Comparison of ENCODE assay signal across 11 cellular contexts in genomic region chr5:87103616-87104287, GRCh38.
A peak's percentile ranks its signal among the peaks of the same experiment; 100 is the strongest.
DNase-seq lines count a peak whose midpoint lies in the region; ATAC-seq lines count a peak whose summit lies in the region.
"Had no signal": no experiment of that assay in that cellular context is flagged by ENCODE, and none has a peak within 500 bp of the region (broad histone marks: within the 10 kb centered on the region; RNA-seq: fewer than 3 reads in every experiment).

No MANE protein-coding gene starts in this region.

- peaks cover 22% of the 10 kb centered on the region for H3K4me1 Mint-ChIP-seq in activated CD4-positive, alpha-beta T cell treated with anti-CD3 and anti-CD28 coated beads for 36 hours
- peaks cover 5% of the 10 kb centered on the region for H3K4me1 Mint-ChIP-seq in activated CD4-positive, alpha-beta T cell treated with anti-CD3 and anti-CD28 coated beads, Interleukin-2, amount 10 ng/mL, durations not matched to agents 24 days and 14 days
- H3K4me1 Mint-ChIP-seq in stimulated activated memory B cell treated with anti-CD40 and anti-IgM and Interleukin-4, amounts not matched to agents 10 μg/mL and 1 μg/mL and 100 μg/mL, for 72 hours, result peaks cover 52% of the 10 kb centered on the region
- H3K4me1 Mint-ChIP-seq in T-helper 17 cell, result peaks cover 3% of the 10 kb centered on the region

- peaks cover 1% of the 10 kb centered on the region for H3K9me3 Mint-ChIP-seq in activated CD4-positive, alpha-beta T cell treated with anti-CD3 and anti-CD28 coated beads for 36 hours (ENCODE audit: low read depth)
- H3K9me3 Mint-ChIP-seq in activated CD4-positive, alpha-beta T cell treated with anti-CD3 and anti-CD28 coated beads, Interleukin-2, amount 10 ng/mL, durations not matched to agents 24 days and 14 days, result no peaks in the 10 kb centered on the region
- H3K9me3 Mint-ChIP-seq in stimulated activated memory B cell treated with anti-CD40 and anti-IgM and Interleukin-4, amounts not matched to agents 10 μg/mL and 1 μg/mL and 100 μg/mL, for 72 hours, result peaks cover 3% of the 10 kb centered on the region

- H3K4me3 Mint-ChIP-seq in activated CD4-positive, alpha-beta T cell treated with anti-CD3 and anti-CD28 coated beads for 36 hours, result no peak overlapping the region
- no peak overlapping the region for H3K4me3 Mint-ChIP-seq in activated CD4-positive, alpha-beta T cell treated with anti-CD3 and anti-CD28 coated beads, Interleukin-2, amount 10 ng/mL, durations not matched to agents 24 days and 14 days
- H3K4me3 Mint-ChIP-seq in stimulated activated memory B cell treated with anti-CD40 and anti-IgM and Interleukin-4, amounts not matched to agents 10 μg/mL and 1 μg/mL and 100 μg/mL, for 72 hours, result no peak overlapping the region
- H3K4me3 Mint-ChIP-seq in T-helper 17 cell, result no peak overlapping the region

- no peaks in the 10 kb centered on the region for H3K9me3 ChIP-seq in T-helper 17 cell (ENCODE audit: control insufficient read depth, low read length, poor library complexity, severe bottlenecking)
- H3K9me3 ChIP-seq: thoracic aorta had no signal

- no peaks in the 10 kb centered on the region for H3K36me3 Mint-ChIP-seq in activated CD4-positive, alpha-beta T cell treated with anti-CD3 and anti-CD28 coated beads for 36 hours (ENCODE audit: low read depth)
- H3K36me3 Mint-ChIP-seq in activated CD4-positive, alpha-beta T cell treated with anti-CD3 and anti-CD28 coated beads, Interleukin-2, amount 10 ng/mL, durations not matched to agents 24 days and 14 days (ENCODE audit: low read depth), result no peaks in the 10 kb centered on the region
- peaks cover 5% of the 10 kb centered on the region for H3K36me3 Mint-ChIP-seq in stimulated activated memory B cell treated with anti-CD40 and anti-IgM and Interleukin-4, amounts not matched to agents 10 μg/mL and 1 μg/mL and 100 μg/mL, for 72 hours
- H3K36me3 Mint-ChIP-seq in T-helper 17 cell (ENCODE audit: low read depth), result peaks cover 2% of the 10 kb centered on the region

- CTCF ChIA-PET in activated CD4-positive, alpha-beta T cell treated with anti-CD3 and anti-CD28 coated beads for 36 hours (lab: Charles Lee), result no interaction called here

- peak; percentile 97 for ATAC-seq in activated CD4-positive, alpha-beta T cell treated with anti-CD3 and anti-CD28 coated beads for 36 hours
- ATAC-seq in HG02571 (IDR thresholded peaks at IDR 0.05; ENCODE audit: unreplicated experiment) (peak; percentile 93), HG03457 (IDR thresholded peaks at IDR 0.05; ENCODE audit: unreplicated experiment) (peak; percentile 85), T-helper 17 cell (no peak)
- ATAC-seq in stimulated activated memory B cell treated with anti-CD40 and anti-IgM and Interleukin-4, amounts not matched to agents 10 μg/mL and 1 μg/mL and 100 μg/mL, for 72 hours, result peak; percentile 91

- intact Hi-C loops in activated CD4-positive, alpha-beta T cell treated with anti-CD3 and anti-CD28 coated beads for 36 hours (cut with DNase I, micrococcal nuclease), result no loop called here
- intact Hi-C loops in activated CD4-positive, alpha-beta T cell treated with anti-CD3 and anti-CD28 coated beads, Interleukin-2, amount 10 ng/mL, durations not matched to agents 24 days and 14 days (cut with micrococcal nuclease), result no loop called here

- POLR2A ChIA-PET in activated CD4-positive, alpha-beta T cell treated with anti-CD3 and anti-CD28 coated beads for 36 hours (lab: Charles Lee), result no interaction called here

- H3K27ac Mint-ChIP-seq in activated CD4-positive, alpha-beta T cell treated with anti-CD3 and anti-CD28 coated beads for 36 hours, result no peak overlapping the region
- H3K27ac Mint-ChIP-seq in activated CD4-positive, alpha-beta T cell treated with anti-CD3 and anti-CD28 coated beads, Interleukin-2, amount 10 ng/mL, durations not matched to agents 24 days and 14 days, result no peak overlapping the region
- H3K27ac Mint-ChIP-seq in stimulated activated memory B cell treated with anti-CD40 and anti-IgM and Interleukin-4, amounts not matched to agents 10 μg/mL and 1 μg/mL and 100 μg/mL, for 72 hours, result peak overlapping the region; percentile 30
- H3K27ac Mint-ChIP-seq in T-helper 17 cell, result no peak overlapping the region

- no peaks in the 10 kb centered on the region for H3K27me3 Mint-ChIP-seq in activated CD4-positive, alpha-beta T cell treated with anti-CD3 and anti-CD28 coated beads for 36 hours
- H3K27me3 Mint-ChIP-seq in activated CD4-positive, alpha-beta T cell treated with anti-CD3 and anti-CD28 coated beads, Interleukin-2, amount 10 ng/mL, durations not matched to agents 24 days and 14 days, result peaks cover 2% of the 10 kb centered on the region
- H3K27me3 Mint-ChIP-seq in stimulated activated memory B cell treated with anti-CD40 and anti-IgM and Interleukin-4, amounts not matched to agents 10 μg/mL and 1 μg/mL and 100 μg/mL, for 72 hours, result no peaks in the 10 kb centered on the region
- H3K27me3 Mint-ChIP-seq in T-helper 17 cell, result no peaks in the 10 kb centered on the region

- no peak for DNase-seq in activated CD4-positive, alpha-beta T cell treated with anti-CD3 and anti-CD28 coated beads for 36 hours
- DNase-seq in activated CD4-positive, alpha-beta T cell treated with anti-CD3 and anti-CD28 coated beads, Interleukin-2, amount 10 ng/mL, durations not matched to agents 24 days and 14 days, result no peak
- DNase-seq in T-helper 17 cell, result no peak
- no peak for DNase-seq in stimulated activated CD4-positive, alpha-beta T cell treated with anti-CD3 and anti-CD28 coated beads, Interleukin-4, amount 100 ng/mL, for 1 hour
- DNase-seq in A172 (ENCODE audit: low spot score), result no peak
- DNase-seq: NCI-H345, T1000 had no signal
